ENCODE assay signal across 1 cellular context in genomic region chr13:108328848-108329247, GRCh38.
TF ChIP-seq lines count a peak whose summit lies in the region.

No MANE protein-coding gene starts in this region.

TF ChIP-seq in H1, 55 proteins besides CTCF, POLR2A, EP300 and RAD21:
- TF ChIP-seq ZNF274 (IDR thresholded peaks at IDR 0.05; ENCODE audit: borderline replicate concordance, extremely low read depth, low read length): no peak
- TF ChIP-seq E2F6 (IDR thresholded peaks at IDR 0.05): no peak
- TF ChIP-seq KDM5A (IDR thresholded peaks at IDR 0.05; ENCODE audit: low read length): no peak
- no peak for TF ChIP-seq RBBP5 (IDR thresholded peaks at IDR 0.05; ENCODE audit: borderline replicate concordance, low read depth, low read length)
- no peak for TF ChIP-seq MAX (IDR thresholded peaks at IDR 0.05)
- no peak for TF ChIP-seq TAF1 (IDR thresholded peaks at IDR 0.05; ENCODE audit: low read depth, low read length)
- no peak for TF ChIP-seq CHD2 (IDR thresholded peaks at IDR 0.05; ENCODE audit: low read length)
- no peak for TF ChIP-seq HDAC2 (IDR thresholded peaks at IDR 0.05; ENCODE audit: borderline replicate concordance in 1 of 2, low read depth in 2 of 2, low read length in 2 of 2)
- TF ChIP-seq CREB1 (IDR thresholded peaks at IDR 0.05): no peak
- TF ChIP-seq TEAD4 (IDR thresholded peaks at IDR 0.05; ENCODE audit: low read depth, low read length): no peak
- TF ChIP-seq YY1 (IDR thresholded peaks at IDR 0.05; ENCODE audit: low read depth, low read length): no peak
- no peak for TF ChIP-seq SIX5 (IDR thresholded peaks at IDR 0.05; ENCODE audit: low read depth, low read length)
- no peak for TF ChIP-seq SRF (IDR thresholded peaks at IDR 0.05; ENCODE audit: low read depth, low read length)
- no peak for TF ChIP-seq JUN (IDR thresholded peaks at IDR 0.05; ENCODE audit: low read depth, low read length)
